Comparison of ENCODE assay signal across 8 cellular contexts in the genomic region with DNA sequence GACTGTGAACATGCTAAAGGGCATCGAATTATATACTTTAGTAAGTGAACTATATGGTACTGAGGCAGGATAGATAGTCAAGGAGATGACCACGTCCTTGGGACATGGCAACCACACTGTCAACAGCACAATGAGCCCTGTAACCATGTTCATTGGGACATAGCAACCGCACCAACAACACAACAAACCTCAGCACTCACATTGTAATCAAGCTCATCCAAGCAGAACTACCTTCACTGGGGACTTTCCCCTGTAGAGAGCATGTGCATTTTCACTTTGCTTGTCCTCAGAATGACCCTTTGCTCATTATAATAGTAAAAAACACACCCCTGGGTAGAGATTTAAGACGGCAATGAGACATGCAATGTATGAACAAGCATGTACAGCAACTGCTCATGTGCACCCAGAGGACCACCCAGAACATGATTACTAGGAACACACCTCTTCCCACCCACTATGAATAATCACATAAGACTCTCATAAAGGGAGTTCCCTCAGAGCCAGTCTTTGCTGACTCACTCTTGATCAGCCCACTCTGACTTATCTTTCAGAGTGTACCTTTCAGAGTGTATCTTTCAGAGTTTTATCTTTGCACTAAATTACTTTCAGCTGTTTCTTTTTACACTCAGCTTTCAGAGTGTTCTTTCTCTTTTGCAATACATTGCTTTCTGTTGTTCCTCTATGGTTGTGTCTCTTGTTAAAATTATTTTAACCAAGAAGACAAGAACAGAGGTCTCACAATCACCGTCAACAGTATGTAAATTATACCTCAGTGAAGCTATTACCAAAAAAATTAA. TPM values are rescaled to one million over a fixed set of nuclear protein-coding genes. Genes with fewer than 3 reads are reported as not detected.
DNase-seq lines count a peak whose midpoint lies in the region; ATAC-seq and TF ChIP-seq lines count a peak whose summit lies in the region.

No MANE protein-coding gene starts in this region.

- no peak for TF ChIP-seq CTCF in sigmoid colon (IDR thresholded peaks at IDR 0.05)

- intact Hi-C loops in sigmoid colon (cut with DNase I), result no loop called here

- peak; percentile 80 for ATAC-seq in activated CD8-positive, alpha-beta memory T cell treated with anti-CD3 and anti-CD28 coated beads, Interleukin-2, amount 10 ng/mL, durations not matched to agents 7 days and 5 days
- ATAC-seq in HG02938 (IDR thresholded peaks at IDR 0.05; ENCODE audit: unreplicated experiment), result peak; percentile 79

- no peak for TF ChIP-seq EP300 in sigmoid colon (IDR thresholded peaks at IDR 0.05)

- H3K4me3 ChIP-seq in sigmoid colon, result no peak overlapping the region
- no peak overlapping the region for H3K4me3 ChIP-seq in H7 (ENCODE audit: insufficient read depth, low read depth, low read length)

- H3K4me3 Mint-ChIP-seq in activated CD8-positive, alpha-beta memory T cell treated with anti-CD3 and anti-CD28 coated beads, Interleukin-2, amount 10 ng/mL, durations not matched to agents 7 days and 5 days, result peak overlapping the region; percentile 28

- H3K4me1 ChIP-seq in sigmoid colon, result peaks cover 0 to 15% (median 12%) of the 10 kb centered on the region in 4 donors

- H3K27me3 ChIP-seq in sigmoid colon (no peaks in the 10 kb centered on the region), H7 (ENCODE audit: control insufficient read depth, insufficient read depth, low read length) (no peaks in the 10 kb centered on the region)

- no peaks in the 10 kb centered on the region for H3K9me3 ChIP-seq in sigmoid colon

- peak; percentile 85 for DNase-seq in activated CD8-positive, alpha-beta memory T cell treated with anti-CD3 and anti-CD28 coated beads, Interleukin-2, amount 10 ng/mL, durations not matched to agents 7 days and 5 days
- no peak for DNase-seq in activated CD8-positive, alpha-beta memory T cell treated with anti-CD3 and anti-CD28 coated beads for 24 hours
- peak; percentile 97 for DNase-seq in NCI-H226
- DNase-seq in activated T-cell treated with anti-CD3 and anti-CD28 coated beads for 1 hour (ENCODE audit: low read depth), result peak; percentile 39
- DNase-seq in fibroblast of the conjunctiva (ENCODE audit: low read depth), result peak; percentile 69
- DNase-seq in sigmoid colon, result peak; percentile 39
- DNase-seq in H7, result no peak

- H3K36me3 ChIP-seq in sigmoid colon, result no peaks in the 10 kb centered on the region
- no peaks in the 10 kb centered on the region for H3K36me3 ChIP-seq in H7 (replicated peaks; ENCODE audit: control insufficient read depth, insufficient read depth, low read length)

- peaks cover 6% of the 10 kb centered on the region for H3K27me3 Mint-ChIP-seq in activated CD8-positive, alpha-beta memory T cell treated with anti-CD3 and anti-CD28 coated beads, Interleukin-2, amount 10 ng/mL, durations not matched to agents 7 days and 5 days

- H3K27ac Mint-ChIP-seq in activated CD8-positive, alpha-beta memory T cell treated with anti-CD3 and anti-CD28 coated beads, Interleukin-2, amount 10 ng/mL, durations not matched to agents 7 days and 5 days, result peak overlapping the region; percentile 86

- H3K36me3 Mint-ChIP-seq in activated CD8-positive, alpha-beta memory T cell treated with anti-CD3 and anti-CD28 coated beads, Interleukin-2, amount 10 ng/mL, durations not matched to agents 7 days and 5 days, result no peaks in the 10 kb centered on the region

- CTCF ChIA-PET in activated CD8-positive, alpha-beta memory T cell treated with anti-CD3 and anti-CD28 coated beads, Interleukin-2, amount 10 ng/mL, durations not matched to agents 7 days and 5 days (lab: Charles Lee), result interaction anchor here (1.1 to 2.7 kb wide), 6 partner anchors 7 to 114 kb away, joined by 3 to 9 read pairs (median 5); a partner anchor contains a TSS

- H3K9me3 Mint-ChIP-seq in activated CD8-positive, alpha-beta memory T cell treated with anti-CD3 and anti-CD28 coated beads, Interleukin-2, amount 10 ng/mL, durations not matched to agents 7 days and 5 days (ENCODE audit: low read depth), result no peaks in the 10 kb centered on the region

- no peak for TF ChIP-seq POLR2A in sigmoid colon (IDR thresholded peaks at IDR 0.05)

- 7 to 23% methylated on average over 5 of the region's 5 CpGs for WGBS in sigmoid colon, 2 donors

- peak overlapping the region; percentile 8 to 51 (median 24) for H3K27ac ChIP-seq in sigmoid colon

- peaks cover 62% of the 10 kb centered on the region for H3K4me1 Mint-ChIP-seq in activated CD8-positive, alpha-beta memory T cell treated with anti-CD3 and anti-CD28 coated beads, Interleukin-2, amount 10 ng/mL, durations not matched to agents 7 days and 5 days

RNA-seq across cellular contexts. Expression of a gene that starts 4.1 kb away (rescaled TPM):
- 1 to 10 TPM in 1 of 2 experiments, under 1 TPM in 1; 0.73 to 1.3 TPM for total RNA-seq in activated CD8-positive, alpha-beta memory T cell treated with anti-CD3 and anti-CD28 coated beads, Interleukin-2, amount 10 ng/mL, durations not matched to agents 7 days and 5 days
- under 1 TPM in 1 of 4 donors, not detected in 3; 0.71 TPM for total RNA-seq in sigmoid colon
- polyA plus RNA-seq in sigmoid colon, result 100 to 1,000 TPM in 2 of 3 donors, 10 to 100 TPM in 1; 27.0 to 233 (median 112) TPM
- not detected in 2 replicates for total RNA-seq in H7 (2014; rRNA removed; shearing (Covaris generic))

RNA-seq across cellular contexts. Expression of a gene that starts 30.6 kb away (rescaled TPM):
- total RNA-seq in activated CD8-positive, alpha-beta memory T cell treated with anti-CD3 and anti-CD28 coated beads, Interleukin-2, amount 10 ng/mL, durations not matched to agents 7 days and 5 days, result 100 to 1,000 TPM in 1 of 2 experiments, 10 to 100 TPM in 1; 85.3 to 128 TPM
- total RNA-seq in sigmoid colon, result 10 to 100 TPM; 36.7 to 49.9 (median 42.8) TPM
- 100 to 1,000 TPM in 2 of 3 donors, 10 to 100 TPM in 1; 63.1 to 262 (median 114) TPM for polyA plus RNA-seq in sigmoid colon
- 1.1 and 4.1 TPM in 2 replicates for total RNA-seq in H7 (2014; rRNA removed; shearing (Covaris generic))

RNA-seq across cellular contexts. Expression of a gene that starts 47.0 kb away (rescaled TPM):
- 10 to 100 TPM; 21.7 to 25.5 TPM for total RNA-seq in activated CD8-positive, alpha-beta memory T cell treated with anti-CD3 and anti-CD28 coated beads, Interleukin-2, amount 10 ng/mL, durations not matched to agents 7 days and 5 days
- total RNA-seq in sigmoid colon, result 10 to 100 TPM; 34.9 to 59.9 (median 47.9) TPM
- 10 to 100 TPM; 14.6 to 34.7 (median 21.0) TPM for polyA plus RNA-seq in sigmoid colon
- 81.5 and 117 TPM in 2 replicates for total RNA-seq in H7 (2014; rRNA removed; shearing (Covaris generic))

Comparison
In these comparisons a context has a peak if more than half of its experiments do, and no peak if none do; other contexts are left out.
1. DNase-seq: peak in activated CD8-positive, alpha-beta memory T cell treated with anti-CD3 and anti-CD28 coated beads, Interleukin-2, amount 10 ng/mL, durations not matched to agents 7 days and 5 days (single experiment), NCI-H226 (single experiment), activated T-cell treated with anti-CD3 and anti-CD28 coated beads for 1 hour (single experiment), fibroblast of the conjunctiva (single experiment) and sigmoid colon (single experiment); none in activated CD8-positive, alpha-beta memory T cell treated with anti-CD3 and anti-CD28 coated beads for 24 hours (single experiment) and H7 (single experiment).